ENCODE assay signal across 8 cellular contexts in the genomic region with DNA sequence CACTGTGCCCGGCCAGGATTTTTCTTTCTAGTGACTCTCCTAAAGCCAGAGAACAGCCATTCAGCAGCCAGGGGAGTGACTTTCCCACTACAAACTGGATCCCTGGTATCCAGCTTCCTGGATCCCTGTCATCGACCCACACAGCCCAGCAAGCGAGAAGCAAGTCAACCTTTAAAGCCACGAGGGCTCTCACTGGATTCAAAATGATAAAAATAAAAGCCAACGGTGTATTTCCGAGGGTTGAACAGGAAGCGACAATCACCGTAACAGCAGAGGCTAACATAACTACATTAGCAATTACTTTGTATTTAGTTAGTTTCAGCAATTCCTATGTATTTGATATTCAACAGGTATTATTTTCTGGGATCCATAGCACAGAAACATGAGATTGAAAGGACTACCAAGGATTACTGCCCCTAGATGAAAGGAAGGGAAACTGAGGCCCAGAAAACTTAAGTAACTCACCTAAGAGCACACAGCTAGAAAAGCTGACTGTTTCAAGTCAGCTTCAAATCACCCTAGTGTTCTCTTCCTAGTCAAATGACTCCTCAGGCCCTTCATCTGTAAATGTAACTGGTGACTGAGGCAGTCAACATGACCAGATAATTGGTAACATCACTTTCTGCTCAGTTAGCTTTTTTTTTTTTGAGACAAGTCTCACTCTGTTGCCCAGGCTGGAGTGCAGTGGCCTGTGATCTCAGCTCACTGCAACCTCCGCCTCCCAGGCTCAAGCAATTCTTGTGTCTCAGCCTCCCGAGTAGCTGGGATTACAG. TPM values are rescaled to one million over a fixed set of nuclear protein-coding genes. Genes with fewer than 3 reads are reported as not detected.
DNase-seq lines count a peak whose midpoint lies in the region; ATAC-seq and TF ChIP-seq lines count a peak whose summit lies in the region.

No MANE protein-coding gene starts in this region.

- DNase-seq in GM13977 (ENCODE audit: low spot score) (peak; percentile 34), left ventricle myocardium superior (peak; percentile 20), hypothalamus (lab: John Stamatoyannopoulos, UW) (no peak), NCI-H82 (lab: John Stamatoyannopoulos, UW) (no peak), NCI-H1694 treated with DMSO at 0.1 percent for 48 hours (lab: John Stamatoyannopoulos, UW) (no peak), GF-D8 (lab: John Stamatoyannopoulos, UW) (no peak)
- DNase-seq in activated CD8-positive, alpha-beta T cell treated with anti-CD3 and anti-CD28 coated beads, Interleukin-2, amount 10 ng/mL, durations not matched to agents 7 days and 5 days = no peak
- peak; percentile 43 for DNase-seq in stimulated activated CD8-positive, alpha-beta memory T cell treated with anti-CD3 and anti-CD28 coated beads, Interleukin-4, amount 100 ng/mL, for 48 hours

- in situ Hi-C loops in GM13977 (cut with MboI; ENCODE audit: low pct_unique_long_range_greater_than_20kb, low sequenced_read_pairs, unreplicated experiment) = no loop called here

- POLR2A ChIA-PET in activated CD8-positive, alpha-beta T cell treated with anti-CD3 and anti-CD28 coated beads, Interleukin-2, amount 10 ng/mL, durations not matched to agents 7 days and 5 days (lab: Charles Lee) = interaction anchor here (1.2 to 5.9 kb wide), 6 partner anchors 8 to 50 kb away, joined by 4 to 56 read pairs (median 25); a partner anchor contains a TSS

- peaks cover 58% of the 10 kb centered on the region for H3K4me1 Mint-ChIP-seq in activated CD8-positive, alpha-beta T cell treated with anti-CD3 and anti-CD28 coated beads, Interleukin-2, amount 10 ng/mL, durations not matched to agents 7 days and 5 days (ENCODE audit: low read depth)

- no peaks in the 10 kb centered on the region for H3K27me3 Mint-ChIP-seq in activated CD8-positive, alpha-beta T cell treated with anti-CD3 and anti-CD28 coated beads, Interleukin-2, amount 10 ng/mL, durations not matched to agents 7 days and 5 days (ENCODE audit: low read depth)

- H3K9me3 Mint-ChIP-seq in activated CD8-positive, alpha-beta T cell treated with anti-CD3 and anti-CD28 coated beads, Interleukin-2, amount 10 ng/mL, durations not matched to agents 7 days and 5 days (ENCODE audit: insufficient read depth) = peaks cover 7% of the 10 kb centered on the region

- ATAC-seq in activated CD8-positive, alpha-beta T cell treated with anti-CD3 and anti-CD28 coated beads, Interleukin-2, amount 10 ng/mL, durations not matched to agents 7 days and 5 days = no peak
- no peak for ATAC-seq in left ventricle myocardium superior

- H3K36me3 Mint-ChIP-seq in activated CD8-positive, alpha-beta T cell treated with anti-CD3 and anti-CD28 coated beads, Interleukin-2, amount 10 ng/mL, durations not matched to agents 7 days and 5 days (ENCODE audit: low read depth) = peaks cover 26% of the 10 kb centered on the region

- TF ChIP-seq CTCF in GM13977 (IDR thresholded peaks at IDR 0.05; ENCODE audit: extremely low read depth, insufficient read depth, missing control alignments) = no peak

- intact Hi-C loops in left ventricle myocardium superior (cut with micrococcal nuclease) = no loop called here

- CTCF ChIA-PET in activated CD8-positive, alpha-beta T cell treated with anti-CD3 and anti-CD28 coated beads, Interleukin-2, amount 10 ng/mL, durations not matched to agents 7 days and 5 days (lab: Charles Lee) = interaction anchor here (0.7 to 2.2 kb wide), 7 partner anchors 10 to 367 kb away, joined by 3 to 6 read pairs (median 4); a partner anchor contains a TSS

- H3K4me3 Mint-ChIP-seq in activated CD8-positive, alpha-beta T cell treated with anti-CD3 and anti-CD28 coated beads, Interleukin-2, amount 10 ng/mL, durations not matched to agents 7 days and 5 days = peak overlapping the region; percentile 63

- peak overlapping the region; percentile 97 for H3K27ac Mint-ChIP-seq in activated CD8-positive, alpha-beta T cell treated with anti-CD3 and anti-CD28 coated beads, Interleukin-2, amount 10 ng/mL, durations not matched to agents 7 days and 5 days

RNA-seq across cellular contexts. Expression of a gene that starts 2.7 kb away (rescaled TPM):
- 10 to 100 TPM; 15.9 to 17.7 TPM for total RNA-seq in activated CD8-positive, alpha-beta T cell treated with anti-CD3 and anti-CD28 coated beads, Interleukin-2, amount 10 ng/mL, durations not matched to agents 7 days and 5 days
- total RNA-seq in left ventricle myocardium superior = 15.7 TPM

RNA-seq across cellular contexts. Expression of a gene that starts 24.5 kb away (rescaled TPM):
- not detected for total RNA-seq in activated CD8-positive, alpha-beta T cell treated with anti-CD3 and anti-CD28 coated beads, Interleukin-2, amount 10 ng/mL, durations not matched to agents 7 days and 5 days
- total RNA-seq in left ventricle myocardium superior = not detected

RNA-seq across cellular contexts. Expression of a gene that starts 28.1 kb away (rescaled TPM):
- total RNA-seq in activated CD8-positive, alpha-beta T cell treated with anti-CD3 and anti-CD28 coated beads, Interleukin-2, amount 10 ng/mL, durations not matched to agents 7 days and 5 days = 10 to 100 TPM; 39.7 to 39.8 TPM
- 5.4 TPM for total RNA-seq in left ventricle myocardium superior

RNA-seq across cellular contexts. Expression of a gene that starts 51.2 kb away (rescaled TPM):
- 100 to 1,000 TPM in 1 of 2 experiments, 10 to 100 TPM in 1; 90.1 to 104 TPM for total RNA-seq in activated CD8-positive, alpha-beta T cell treated with anti-CD3 and anti-CD28 coated beads, Interleukin-2, amount 10 ng/mL, durations not matched to agents 7 days and 5 days
- 18.2 TPM for total RNA-seq in left ventricle myocardium superior

RNA-seq across cellular contexts. Expression of a gene that starts 58.4 kb away (rescaled TPM):
- total RNA-seq in activated CD8-positive, alpha-beta T cell treated with anti-CD3 and anti-CD28 coated beads, Interleukin-2, amount 10 ng/mL, durations not matched to agents 7 days and 5 days = not detected
- not detected for total RNA-seq in left ventricle myocardium superior

Comparison
In these comparisons a context has a peak if more than half of its experiments do, and no peak if none do; other contexts are left out.
1. DNase-seq: peak in GM13977 (single experiment), left ventricle myocardium superior (single experiment) and stimulated activated CD8-positive, alpha-beta memory T cell treated with anti-CD3 and anti-CD28 coated beads, Interleukin-4, amount 100 ng/mL, for 48 hours (single experiment); none in activated CD8-positive, alpha-beta T cell treated with anti-CD3 and anti-CD28 coated beads, Interleukin-2, amount 10 ng/mL, durations not matched to agents 7 days and 5 days (single experiment), hypothalamus (0 of 51), NCI-H82 (single experiment), NCI-H1694 treated with DMSO at 0.1 percent for 48 hours (single experiment) and GF-D8 (single experiment).